Comparison of ENCODE assay signal across 9 cellular contexts in genomic region chr12:33438890-33439586, GRCh38. TPM values are rescaled to one million over a fixed set of nuclear protein-coding genes. Genes with fewer than 3 reads are reported as not detected.
DNase-seq lines count a peak whose midpoint lies in the region; ATAC-seq, FAIRE-seq and TF ChIP-seq lines count a peak whose summit lies in the region.
"Had no signal": no experiment of that assay in that cellular context is flagged by ENCODE, and none has a peak within 500 bp of the region (broad histone marks: within the 10 kb centered on the region; RNA-seq: fewer than 3 reads in every experiment).

No MANE protein-coding gene starts in this region.

- peaks cover 25% of the 10 kb centered on the region for H3K27me3 ChIP-seq in astrocyte (ENCODE audit: insufficient read depth, low read length)

- FAIRE-seq in astrocyte (lab: Jason Lieb, UNC), result no peak
- FAIRE-seq: TTC549 had no signal

- H3K4me3 Mint-ChIP-seq in activated CD4-positive, alpha-beta T cell treated with anti-CD3 and anti-CD28 coated beads, Interleukin-2, amount 10 ng/mL, durations not matched to agents 7 days and 5 days, result peak overlapping the region; percentile 65
- H3K4me3 Mint-ChIP-seq in astrocyte (ENCODE audit: unreplicated experiment), result peak overlapping the region; percentile 95
- H3K4me3 Mint-ChIP-seq in stimulated activated effector memory CD8-positive, alpha-beta T cell treated with anti-CD3 and anti-CD28 coated beads, Interleukin-12 subunit alpha, Interleukin-12 subunit beta, amount 100 ng/mL, for 72 hours, result peak overlapping the region; percentile 49

- H3K27me3 Mint-ChIP-seq in activated CD4-positive, alpha-beta T cell treated with anti-CD3 and anti-CD28 coated beads, Interleukin-2, amount 10 ng/mL, durations not matched to agents 7 days and 5 days, result peaks cover 28% of the 10 kb centered on the region
- H3K27me3 Mint-ChIP-seq in astrocyte (ENCODE audit: low read depth, unreplicated experiment), result peaks cover 49% of the 10 kb centered on the region

- H3K4me2 ChIP-seq in astrocyte (ENCODE audit: low read length), result peak overlapping the region; percentile 93

- no peak overlapping the region for H3K27ac Mint-ChIP-seq in activated CD4-positive, alpha-beta T cell treated with anti-CD3 and anti-CD28 coated beads, Interleukin-2, amount 10 ng/mL, durations not matched to agents 7 days and 5 days
- no peak overlapping the region for H3K27ac Mint-ChIP-seq in astrocyte (ENCODE audit: unreplicated experiment)
- H3K27ac Mint-ChIP-seq in stimulated activated effector memory CD8-positive, alpha-beta T cell treated with anti-CD3 and anti-CD28 coated beads, Interleukin-12 subunit alpha, Interleukin-12 subunit beta, amount 100 ng/mL, for 72 hours, result no peak overlapping the region

- no peaks in the 10 kb centered on the region for H3K4me1 Mint-ChIP-seq in activated CD4-positive, alpha-beta T cell treated with anti-CD3 and anti-CD28 coated beads, Interleukin-2, amount 10 ng/mL, durations not matched to agents 7 days and 5 days
- H3K4me1 Mint-ChIP-seq in astrocyte (ENCODE audit: low read depth, unreplicated experiment), result no peaks in the 10 kb centered on the region
- H3K4me1 Mint-ChIP-seq in stimulated activated effector memory CD8-positive, alpha-beta T cell treated with anti-CD3 and anti-CD28 coated beads, Interleukin-12 subunit alpha, Interleukin-12 subunit beta, amount 100 ng/mL, for 72 hours, result no peaks in the 10 kb centered on the region

- POLR2A ChIA-PET in activated CD4-positive, alpha-beta T cell treated with anti-CD3 and anti-CD28 coated beads, Interleukin-2, amount 10 ng/mL, durations not matched to agents 7 days and 5 days (lab: Charles Lee), result no interaction called here

- H3K4me3 ChIP-seq in astrocyte (ENCODE audit: insufficient read depth, low read depth, low read length) (peak overlapping the region; percentile 58), iPS-18c (ENCODE audit: insufficient read depth, low read depth, low read length) (peak overlapping the region; percentile 88)

- no peaks in the 10 kb centered on the region for H3K4me1 ChIP-seq in astrocyte (ENCODE audit: insufficient read depth, low read length)

- no peaks in the 10 kb centered on the region for H3K79me2 ChIP-seq in astrocyte (ENCODE audit: insufficient read depth, low read length)

- H3K9me3 Mint-ChIP-seq in activated CD4-positive, alpha-beta T cell treated with anti-CD3 and anti-CD28 coated beads, Interleukin-2, amount 10 ng/mL, durations not matched to agents 7 days and 5 days, result no peaks in the 10 kb centered on the region
- no peaks in the 10 kb centered on the region for H3K9me3 Mint-ChIP-seq in astrocyte (ENCODE audit: unreplicated experiment)
- H3K9me3 Mint-ChIP-seq in stimulated activated effector memory CD8-positive, alpha-beta T cell treated with anti-CD3 and anti-CD28 coated beads, Interleukin-12 subunit alpha, Interleukin-12 subunit beta, amount 100 ng/mL, for 72 hours, result peaks cover 7% of the 10 kb centered on the region

- no peaks in the 10 kb centered on the region for H4K20me1 ChIP-seq in astrocyte (ENCODE audit: insufficient read depth, low read length)

- H3K9me3 ChIP-seq in astrocyte (ENCODE audit: insufficient read depth, low read depth, low read length) (no peaks in the 10 kb centered on the region), iPS-18c (ENCODE audit: control insufficient read depth, insufficient read depth, low read length) (no peaks in the 10 kb centered on the region)

- no peaks in the 10 kb centered on the region for H3K36me3 Mint-ChIP-seq in activated CD4-positive, alpha-beta T cell treated with anti-CD3 and anti-CD28 coated beads, Interleukin-2, amount 10 ng/mL, durations not matched to agents 7 days and 5 days (ENCODE audit: low read depth)
- no peaks in the 10 kb centered on the region for H3K36me3 Mint-ChIP-seq in astrocyte (ENCODE audit: low read depth, unreplicated experiment)
- no peaks in the 10 kb centered on the region for H3K36me3 Mint-ChIP-seq in stimulated activated effector memory CD8-positive, alpha-beta T cell treated with anti-CD3 and anti-CD28 coated beads, Interleukin-12 subunit alpha, Interleukin-12 subunit beta, amount 100 ng/mL, for 72 hours

- H3K27ac ChIP-seq in astrocyte (ENCODE audit: low read depth, low read length), result no peak overlapping the region

- CTCF ChIA-PET in activated CD4-positive, alpha-beta T cell treated with anti-CD3 and anti-CD28 coated beads, Interleukin-2, amount 10 ng/mL, durations not matched to agents 7 days and 5 days (lab: Charles Lee), result no interaction called here

- no peak for DNase-seq in activated CD4-positive, alpha-beta T cell treated with anti-CD3 and anti-CD28 coated beads, Interleukin-2, amount 10 ng/mL, durations not matched to agents 7 days and 5 days
- no peak for DNase-seq in activated CD4-positive, alpha-beta T cell treated with anti-CD3 and anti-CD28 coated beads for 4 hours
- no peak for DNase-seq in astrocyte (ENCODE audit: low read depth)
- DNase-seq in stimulated activated effector memory CD8-positive, alpha-beta T cell treated with anti-CD3 and anti-CD28 coated beads, Interleukin-12 subunit alpha, Interleukin-12 subunit beta, amount 100 ng/mL, for 72 hours (ENCODE audit: low spot score in 2 of 2), result no peak

- peak; percentile 13 for ATAC-seq in stimulated activated effector memory CD8-positive, alpha-beta T cell treated with anti-CD3 and anti-CD28 coated beads, Interleukin-12 subunit alpha, Interleukin-12 subunit beta, amount 100 ng/mL, for 72 hours
- ATAC-seq in GM19324 (IDR thresholded peaks at IDR 0.05; ENCODE audit: low FRiP score, unreplicated experiment), result no peak
- ATAC-seq in HG02623 (IDR thresholded peaks at IDR 0.05; ENCODE audit: unreplicated experiment), result no peak
- ATAC-seq in HG02870 (IDR thresholded peaks at IDR 0.05; ENCODE audit: unreplicated experiment), result no peak

- H3K9ac ChIP-seq in astrocyte (ENCODE audit: low read length), result no peak overlapping the region

- no peak for TF ChIP-seq CTCF in astrocyte (IDR thresholded peaks at IDR 0.05; ENCODE audit: insufficient read depth, low read depth, low read length)

- no peaks in the 10 kb centered on the region for H3K36me3 ChIP-seq in astrocyte (ENCODE audit: insufficient read depth, low read length)

- H2AFZ ChIP-seq in astrocyte (ENCODE audit: low read depth, low read length), result peak overlapping the region; percentile 85

RNA-seq across cellular contexts. Expression of gene SYT10, which starts 0.6 kb away (rescaled TPM):
- not detected for total RNA-seq in activated CD4-positive, alpha-beta T cell treated with anti-CD3 and anti-CD28 coated beads, Interleukin-2, amount 10 ng/mL, durations not matched to agents 7 days and 5 days
- total RNA-seq in astrocyte, result 0.89 and 1.2 TPM in 2 replicates
